Comparison of ENCODE assay signal across 26 cellular contexts in the genomic region with DNA sequence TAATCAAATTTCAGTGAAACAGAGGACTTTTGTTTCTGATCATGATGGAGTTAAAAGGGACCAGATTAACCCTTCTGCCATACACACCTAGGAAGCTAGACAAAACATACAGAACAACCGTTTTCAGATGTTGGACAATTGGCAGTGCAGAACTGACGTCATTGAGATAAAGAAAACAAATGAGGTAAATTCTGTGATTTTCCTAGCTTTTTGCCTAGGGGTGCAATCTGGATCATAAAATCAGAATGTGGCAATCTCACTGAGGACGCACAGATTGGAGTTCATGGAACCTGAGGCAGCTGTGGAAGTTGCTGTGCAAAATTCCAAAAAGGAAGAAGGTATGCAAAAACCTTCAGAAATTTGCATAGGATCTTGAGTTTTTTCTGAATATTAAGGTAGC. TPM values are rescaled to one million over a fixed set of nuclear protein-coding genes. Genes with fewer than 3 reads are reported as not detected.
"Had no signal": no experiment of that assay in that cellular context is flagged by ENCODE, and none has a peak within 500 bp of the region (broad histone marks: within the 10 kb centered on the region; RNA-seq: fewer than 3 reads in every experiment).

No MANE protein-coding gene starts in this region.

- H3K4me3 ChIP-seq: colonic mucosa, gastrocnemius medialis, lung, ovary, psoas muscle, skin epidermis, spleen, thoracic aorta, transverse colon, vagina had no signal

- H3K4me1 ChIP-seq: colonic mucosa, transverse colon, vagina had no signal

- H3K27ac ChIP-seq: colonic mucosa, ovary, psoas muscle, skin epidermis, spleen, thoracic aorta, transverse colon, vagina had no signal

- H3K27me3 ChIP-seq: colonic mucosa, gastrocnemius medialis, ovary, spleen, transverse colon, vagina had no signal

- H3K9me3 ChIP-seq: colonic mucosa, gastrocnemius medialis, ovary, psoas muscle, spleen, thoracic aorta, transverse colon, vagina had no signal

- ATAC-seq: gastrocnemius medialis; left lobe of liver; natural killer cell; psoas muscle; right cardiac atrium; stimulated activated memory B cell treated with anti-CD40 and anti-IgM and Interleukin-4, amounts not matched to agents 10 μg/mL and 1 μg/mL and 100 μg/mL, for 72 hours had no signal

- FAIRE-seq: keratinocyte had no signal

- H3K36me3 ChIP-seq: colonic mucosa, gastrocnemius medialis, ovary, spleen, thoracic aorta, transverse colon, vagina had no signal

- DNase-seq: colonic mucosa; effector CD8-positive, alpha-beta T cell; erythroblast; gastrocnemius medialis; natural killer cell; occipital lobe; ovary; posterior cingulate gyrus; psoas muscle; right cardiac atrium; spleen; stimulated activated CD4-positive, alpha-beta T cell treated with anti-CD3 and anti-CD28 coated beads, Interleukin-4, amount 100 ng/mL, for 4 hours; transverse colon had no signal

RNA-seq across cellular contexts. Expression of gene CHCT1, which starts 15.4 kb away (rescaled TPM):
- total RNA-seq: colonic mucosa, gastrocnemius medialis, glomerular endothelial cell, left lobe of liver, liver, lung, mononuclear cell, natural killer cell, occipital lobe, ovary, renal cortical epithelial cell, right cardiac atrium, thoracic aorta, transverse colon, ureter, vagina had no signal
- polyA plus RNA-seq: keratinocyte, liver, neural cell, right cardiac atrium had no signal
